In genomic region chr14:53214384-53214783, GRCh38 we compare ENCODE assay signal across 24 cellular contexts.
DNase-seq lines count a peak whose midpoint lies in the region; ATAC-seq, FAIRE-seq and TF ChIP-seq lines count a peak whose summit lies in the region.
"Had no signal": no experiment of that assay in that cellular context is flagged by ENCODE, and none has a peak within 500 bp of the region (broad histone marks: within the 10 kb centered on the region; RNA-seq: fewer than 3 reads in every experiment).

No MANE protein-coding gene starts in this region.

- H3K4me1 Mint-ChIP-seq in nephron progenitor cell, result peaks cover 43% of the 10 kb centered on the region

- peaks cover 17% of the 10 kb centered on the region for H3K4me1 ChIP-seq in DND-41 (ENCODE audit: insufficient read depth, low read length)
- no peaks in the 10 kb centered on the region for H3K4me1 ChIP-seq in parathyroid adenoma
- H3K4me1 ChIP-seq: SJCRH30 had no signal

- TF ChIP-seq CTCF in DND-41 (IDR thresholded peaks at IDR 0.05; ENCODE audit: borderline replicate concordance, extremely low read depth, low read length, poor library complexity, severe bottlenecking), result no peak
- TF ChIP-seq CTCF in bronchial epithelial cell (IDR thresholded peaks at IDR 0.05; ENCODE audit: insufficient read depth, low read length, severe bottlenecking), result no peak
- no peak for TF ChIP-seq CTCF in nephron progenitor cell (IDR thresholded peaks at IDR 0.05)
- no peak for TF ChIP-seq CTCF in parathyroid adenoma (IDR thresholded peaks at IDR 0.05)

- CTCF ChIA-PET in HEK293T (lab: Yijun Ruan, JAX), result no interaction called here

- H3K9me3 ChIP-seq in DND-41 (ENCODE audit: insufficient read depth, low read length, severe bottlenecking) (no peaks in the 10 kb centered on the region), parathyroid adenoma (ENCODE audit: control insufficient read depth, low read length) (no peaks in the 10 kb centered on the region)
- H3K9me3 ChIP-seq: HAP-1, SJCRH30 had no signal

- H3K4me2 ChIP-seq in DND-41 (ENCODE audit: insufficient read depth, low read length), result no peak overlapping the region
- H3K4me2 ChIP-seq in parathyroid adenoma (ENCODE audit: low read length), result no peak overlapping the region
- H3K4me2 ChIP-seq: PC-9 had no signal

- H3K27me3 Mint-ChIP-seq in nephron progenitor cell (ENCODE audit: low read depth, poor library complexity), result no peaks in the 10 kb centered on the region

- POLR2A ChIA-PET in HEK293T (lab: Yijun Ruan, JAX), result no interaction called here

- peak overlapping the region; percentile 47 for H3K27ac Mint-ChIP-seq in nephron progenitor cell

- H2AFZ ChIP-seq in DND-41 (ENCODE audit: low read depth, low read length) (peak overlapping the region; percentile 1; the same call in 1 of the 2 replicates), parathyroid adenoma (peak overlapping the region; percentile 64)
- H2AFZ ChIP-seq: PC-9 had no signal

- H3K36me3 ChIP-seq in DND-41 (ENCODE audit: insufficient read depth, low read length) (no peaks in the 10 kb centered on the region), bronchial epithelial cell (ENCODE audit: control insufficient read depth, insufficient read depth, low read length) (no peaks in the 10 kb centered on the region), parathyroid adenoma (ENCODE audit: control insufficient read depth, insufficient read depth, low read length) (no peaks in the 10 kb centered on the region)
- H3K36me3 ChIP-seq: HAP-1, SJCRH30 had no signal

- FAIRE-seq in bronchial epithelial cell (lab: Jason Lieb, UNC), result peak; percentile 40
- FAIRE-seq: K562 had no signal

- H3K36me3 Mint-ChIP-seq in nephron progenitor cell (ENCODE audit: low read depth), result no peaks in the 10 kb centered on the region

- peaks cover 18% of the 10 kb centered on the region for H3K79me2 ChIP-seq in DND-41 (ENCODE audit: insufficient read depth, low read length)
- no peaks in the 10 kb centered on the region for H3K79me2 ChIP-seq in parathyroid adenoma

- peaks cover 7% of the 10 kb centered on the region for H3K9me3 Mint-ChIP-seq in nephron progenitor cell

- H3K27me3 ChIP-seq in DND-41 (ENCODE audit: insufficient read depth, low read length, poor library complexity) (no peaks in the 10 kb centered on the region), bronchial epithelial cell (ENCODE audit: control insufficient read depth, insufficient read depth, low read length) (no peaks in the 10 kb centered on the region), parathyroid adenoma (ENCODE audit: control insufficient read depth, insufficient read depth, low read length) (no peaks in the 10 kb centered on the region)
- H3K27me3 ChIP-seq: SJCRH30 had no signal

- no peak overlapping the region for H3K9ac ChIP-seq in DND-41 (ENCODE audit: low read depth, low read length)
- H3K9ac ChIP-seq in parathyroid adenoma, result no peak overlapping the region

- DNase-seq in DND-41, result no peak
- no peak for DNase-seq in bronchial epithelial cell (ENCODE audit: low read depth)
- DNase-seq in nephron progenitor cell, result peak; percentile 31
- no peak for DNase-seq in HEK293T (ENCODE audit: extremely low spot score)
- DNase-seq in NOMO-1 treated with dmso at 0.1 percent for 144 hours (lab: John Stamatoyannopoulos, UW; ENCODE audit: unreplicated experiment), result no peak
- no peak for DNase-seq in NCI-H82 (lab: John Stamatoyannopoulos, UW)
- no peak for DNase-seq in GF-D8 (lab: John Stamatoyannopoulos, UW)
- DNase-seq: 8988T, ACHN, Calu3, GOT3, MV-4-11, NCI-H1105 treated with DMSO at 0.1 percent for 48 hours, NCI-H146, NCI-H1930, NCI-H2107, NCI-H524, NCI-H748 treated with DMSO at 0.1 percent for 48 hours, PC-9, SJCRH30 had no signal

- H3K4me3 Mint-ChIP-seq in nephron progenitor cell, result peak overlapping the region; percentile 8

- no peaks in the 10 kb centered on the region for H4K20me1 ChIP-seq in DND-41 (ENCODE audit: insufficient read depth, low read length)

- no peak for ATAC-seq in DND-41 (ENCODE audit: insufficient read depth, low read depth)
- ATAC-seq: K562, Right ventricle myocardium inferior had no signal

- H3K27ac ChIP-seq in DND-41 (ENCODE audit: low read length) (no peak overlapping the region), parathyroid adenoma (no peak overlapping the region)
- H3K27ac ChIP-seq: PC-9, SJCRH30 had no signal

- H3K4me3 ChIP-seq in DND-41 (ENCODE audit: low read depth in 1 of 2, low read length in 2 of 2) (no peak overlapping the region), bronchial epithelial cell (ENCODE audit: low read depth, low read length) (no peak overlapping the region), parathyroid adenoma (ENCODE audit: low read depth, low read length) (no peak overlapping the region)
- H3K4me3 ChIP-seq: HAP-1, K562, PC-9, SJCRH30 had no signal

TF ChIP-seq in HEK293T, 16 proteins besides CTCF, POLR2A, EP300 and RAD21:
- no peak for TF ChIP-seq ELF4 (IDR thresholded peaks at IDR 0.05)
- TF ChIP-seq SP1 (IDR thresholded peaks at IDR 0.05), result no peak
- no peak for TF ChIP-seq FOXA1 (IDR thresholded peaks at IDR 0.05)
- no peak for TF ChIP-seq L3MBTL2 (conservative IDR thresholded peaks at IDR 0.05)
- TF ChIP-seq ZNF384 (IDR thresholded peaks at IDR 0.05), result no peak
- no peak for TF ChIP-seq FOXK2 (IDR thresholded peaks at IDR 0.05)
- no peak for TF ChIP-seq PKNOX1 (IDR thresholded peaks at IDR 0.05)
- TF ChIP-seq NFRKB (IDR thresholded peaks at IDR 0.05), result no peak
- no peak for TF ChIP-seq TARDBP (IDR thresholded peaks at IDR 0.05)
- no peak for TF ChIP-seq CTBP1 (IDR thresholded peaks at IDR 0.05; ENCODE audit: borderline replicate concordance)
- no peak for TF ChIP-seq FOXM1 (IDR thresholded peaks at IDR 0.05; ENCODE audit: borderline replicate concordance)
- no peak for TF ChIP-seq LEF1 (IDR thresholded peaks at IDR 0.05; ENCODE audit: borderline replicate concordance)
- TF ChIP-seq HDGF (IDR thresholded peaks at IDR 0.05; ENCODE audit: borderline replicate concordance), result no peak
- no peak for TF ChIP-seq SUZ12 (IDR thresholded peaks at IDR 0.05)
- no peak for TF ChIP-seq BHLHE40 (IDR thresholded peaks at IDR 0.05; ENCODE audit: borderline replicate concordance)
- no peak for TF ChIP-seq ARNT (IDR thresholded peaks at IDR 0.05)
TF ChIP-seq in HEK293T: peak in this region for 0.
